8 cellular contexts compared by ENCODE assay signal in genomic region chr1:94640125-94640524, GRCh38.
"Had no signal": no experiment of that assay in that cellular context is flagged by ENCODE, and none has a peak within 500 bp of the region (broad histone marks: within the 10 kb centered on the region; RNA-seq: fewer than 3 reads in every experiment).

No MANE protein-coding gene starts in this region.

- H3K4me3 ChIP-seq: GM23248, HAP-1 had no signal

- H3K4me2 ChIP-seq: KMS-11 had no signal

- H3K9ac ChIP-seq: GM23248, KMS-11 had no signal

- H3K36me3 ChIP-seq: HAP-1 had no signal

- FAIRE-seq: HTR-8/SVneo had no signal

- DNase-seq: GM23248, GOT3, H7, Karpas-422, KBM-7 had no signal

- H3K27ac ChIP-seq: GM23248, KMS-11 had no signal

- H3K4me1 ChIP-seq: HAP-1 had no signal

- H2AFZ ChIP-seq: GM23248 had no signal
